ENCODE assay signal across 23 cellular contexts in the genomic region with DNA sequence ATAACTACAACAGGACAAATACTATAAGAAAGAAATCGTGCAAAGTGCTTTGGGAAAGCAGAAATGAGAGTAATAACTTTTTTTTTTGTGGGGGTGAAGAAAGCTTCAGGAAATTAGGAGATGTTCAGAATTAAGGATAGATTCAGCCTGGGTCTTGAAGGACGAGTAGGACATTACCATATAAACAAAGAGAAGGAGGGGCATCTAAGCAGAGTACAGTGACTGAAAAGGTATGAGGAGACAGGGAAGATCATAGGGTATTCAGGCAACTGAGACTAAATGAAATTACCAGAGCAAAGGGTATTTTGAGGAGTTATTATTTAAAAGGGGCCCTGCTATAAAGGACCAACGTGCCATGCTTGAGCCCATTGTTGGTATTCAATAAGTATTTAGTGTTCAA. TPM values are rescaled to one million over a fixed set of nuclear protein-coding genes. Genes with fewer than 3 reads are reported as not detected.
DNase-seq lines count a peak whose midpoint lies in the region; ATAC-seq, FAIRE-seq and TF ChIP-seq lines count a peak whose summit lies in the region.
"Had no signal": no experiment of that assay in that cellular context is flagged by ENCODE, and none has a peak within 500 bp of the region (broad histone marks: within the 10 kb centered on the region; RNA-seq: fewer than 3 reads in every experiment).

No MANE protein-coding gene starts in this region.

- peaks cover 3% of the 10 kb centered on the region; the same call in 1 of the 2 replicates for H3K9me3 Mint-ChIP-seq in WTC11
- no peaks in the 10 kb centered on the region for H3K9me3 Mint-ChIP-seq in stimulated activated memory B cell treated with anti-CD40 and anti-IgM and Interleukin-4, amounts not matched to agents 10 μg/mL and 1 μg/mL and 100 μg/mL, for 72 hours
- H3K9me3 Mint-ChIP-seq: CD4-positive, alpha-beta memory T cell; HFFc6 had no signal

- no peak overlapping the region for H3K27ac Mint-ChIP-seq in WTC11
- H3K27ac Mint-ChIP-seq in stimulated activated memory B cell treated with anti-CD40 and anti-IgM and Interleukin-4, amounts not matched to agents 10 μg/mL and 1 μg/mL and 100 μg/mL, for 72 hours = peak overlapping the region; percentile 19
- H3K27ac Mint-ChIP-seq: CD14-positive monocyte; CD4-positive, alpha-beta memory T cell; HFFc6 had no signal

- peaks cover 5% of the 10 kb centered on the region for H3K4me1 Mint-ChIP-seq in WTC11
- H3K4me1 Mint-ChIP-seq in stimulated activated memory B cell treated with anti-CD40 and anti-IgM and Interleukin-4, amounts not matched to agents 10 μg/mL and 1 μg/mL and 100 μg/mL, for 72 hours = peaks cover 64% of the 10 kb centered on the region

- WGBS in upper lobe of left lung, 2 donors = 67 to 78% methylated on average over 3 of the region's 3 CpGs

- H3K36me3 ChIP-seq in upper lobe of left lung = no peaks in the 10 kb centered on the region
- H3K36me3 ChIP-seq: BLaER1 had no signal

- peak; percentile 5 for DNase-seq in NOMO-1 treated with DMSO at 0.1 percent for 48 hours (lab: John Stamatoyannopoulos, UW; ENCODE audit: unreplicated experiment)
- DNase-seq in NOMO-1 treated with dmso at 0.1 percent for 144 hours (lab: John Stamatoyannopoulos, UW; ENCODE audit: unreplicated experiment) = no peak
- DNase-seq in GM12891 (ENCODE audit: insufficient read length, low spot score) = no peak
- no peak for DNase-seq in WTC11 (ENCODE audit: low spot score)
- no peak for DNase-seq in SK-N-DZ (ENCODE audit: low spot score)
- DNase-seq in upper lobe of left lung = no peak
- DNase-seq: AML-193; CD4-positive, alpha-beta memory T cell; DMS153; DMS79; GF-D8; GOT3; H7; HFFc6; IMR-90 had no signal

- no peaks in the 10 kb centered on the region for H3K36me3 Mint-ChIP-seq in WTC11
- no peaks in the 10 kb centered on the region for H3K36me3 Mint-ChIP-seq in stimulated activated memory B cell treated with anti-CD40 and anti-IgM and Interleukin-4, amounts not matched to agents 10 μg/mL and 1 μg/mL and 100 μg/mL, for 72 hours
- H3K36me3 Mint-ChIP-seq: CD14-positive monocyte had no signal

- TF ChIP-seq CTCF in WTC11 (IDR thresholded peaks at IDR 0.05) (no peak), upper lobe of left lung (IDR thresholded peaks at IDR 0.05) (no peak)

- no peak overlapping the region for H3K4me3 Mint-ChIP-seq in WTC11
- H3K4me3 Mint-ChIP-seq in stimulated activated memory B cell treated with anti-CD40 and anti-IgM and Interleukin-4, amounts not matched to agents 10 μg/mL and 1 μg/mL and 100 μg/mL, for 72 hours = no peak overlapping the region
- H3K4me3 Mint-ChIP-seq: CD14-positive monocyte; CD4-positive, alpha-beta memory T cell; HFFc6 had no signal

- TF ChIP-seq POLR2A in GM12891 (IDR thresholded peaks at IDR 0.05; ENCODE audit: low read depth, low read length) = no peak
- TF ChIP-seq POLR2A in upper lobe of left lung (IDR thresholded peaks at IDR 0.05) = no peak

- H3K27me3 Mint-ChIP-seq in WTC11 (ENCODE audit: low read depth) = no peaks in the 10 kb centered on the region
- H3K27me3 Mint-ChIP-seq in stimulated activated memory B cell treated with anti-CD40 and anti-IgM and Interleukin-4, amounts not matched to agents 10 μg/mL and 1 μg/mL and 100 μg/mL, for 72 hours = no peaks in the 10 kb centered on the region

- H3K27me3 ChIP-seq in upper lobe of left lung = no peaks in the 10 kb centered on the region
- H3K27me3 ChIP-seq: BLaER1 had no signal

- H3K4me3 ChIP-seq in upper lobe of left lung = no peak overlapping the region
- H3K4me3 ChIP-seq: A549, BLaER1 had no signal

- CTCF ChIA-PET in WTC11 (lab: Charles Lee) = no interaction called here

- POLR2A ChIA-PET in WTC11 (lab: Charles Lee) = no interaction called here

- no peak overlapping the region for H3K27ac ChIP-seq in upper lobe of left lung
- H3K27ac ChIP-seq: 22Rv1, A549, BLaER1 had no signal

- H3K9me3 ChIP-seq in upper lobe of left lung = no peaks in the 10 kb centered on the region
- H3K9me3 ChIP-seq: A549, BLaER1 had no signal

- ATAC-seq in WTC11 = peak; percentile 78
- no peak for ATAC-seq in stimulated activated memory B cell treated with anti-CD40 and anti-IgM and Interleukin-4, amounts not matched to agents 10 μg/mL and 1 μg/mL and 100 μg/mL, for 72 hours
- no peak for ATAC-seq in HG03565 (IDR thresholded peaks at IDR 0.05; ENCODE audit: unreplicated experiment)
- no peak for ATAC-seq in upper lobe of left lung (ENCODE audit: low FRiP score in 2 of 2)
- ATAC-seq: A549, HCT116 had no signal

- H3K4me1 ChIP-seq in upper lobe of left lung = no peaks in the 10 kb centered on the region
- H3K4me1 ChIP-seq: A549 had no signal

- FAIRE-seq in GM12891 (lab: Jason Lieb, UNC) = no peak
- FAIRE-seq: A549, HTR-8/SVneo had no signal

- no peak for TF ChIP-seq EP300 in upper lobe of left lung (IDR thresholded peaks at IDR 0.05)

TF ChIP-seq in GM12891, 5 proteins besides CTCF, POLR2A, EP300 and RAD21:
- no peak for TF ChIP-seq POLR2AphosphoS5 (IDR thresholded peaks at IDR 0.05; ENCODE audit: low read depth, low read length)
- 0 out of 2 replicates have a peak, but pooled peaks have one; percentile 0 for TF ChIP-seq SPI1 (IDR thresholded peaks at IDR 0.05; ENCODE audit: low read depth, low read length)

TF ChIP-seq in WTC11, 78 proteins besides CTCF, POLR2A, EP300 and RAD21 (continues in another document):
- TF ChIP-seq, protein P1, sequence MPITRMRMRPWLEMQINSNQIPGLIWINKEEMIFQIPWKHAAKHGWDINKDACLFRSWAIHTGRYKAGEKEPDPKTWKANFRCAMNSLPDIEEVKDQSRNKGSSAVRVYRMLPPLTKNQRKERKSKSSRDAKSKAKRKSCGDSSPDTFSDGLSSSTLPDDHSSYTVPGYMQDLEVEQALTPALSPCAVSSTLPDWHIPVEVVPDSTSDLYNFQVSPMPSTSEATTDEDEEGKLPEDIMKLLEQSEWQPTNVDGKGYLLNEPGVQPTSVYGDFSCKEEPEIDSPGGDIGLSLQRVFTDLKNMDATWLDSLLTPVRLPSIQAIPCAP (CRISPR knock-in tag; IDR thresholded peaks at IDR 0.05) = no peak
- TF ChIP-seq MAX (CRISPR knock-in tag; IDR thresholded peaks at IDR 0.05) (no peak), ZNF423 (CRISPR knock-in tag; IDR thresholded peaks at IDR 0.05) (no peak), GABPB1 (CRISPR knock-in tag; IDR thresholded peaks at IDR 0.05) (no peak), HMGXB4 (CRISPR knock-in tag; IDR thresholded peaks at IDR 0.05) (no peak)
- TF ChIP-seq, protein P2, sequence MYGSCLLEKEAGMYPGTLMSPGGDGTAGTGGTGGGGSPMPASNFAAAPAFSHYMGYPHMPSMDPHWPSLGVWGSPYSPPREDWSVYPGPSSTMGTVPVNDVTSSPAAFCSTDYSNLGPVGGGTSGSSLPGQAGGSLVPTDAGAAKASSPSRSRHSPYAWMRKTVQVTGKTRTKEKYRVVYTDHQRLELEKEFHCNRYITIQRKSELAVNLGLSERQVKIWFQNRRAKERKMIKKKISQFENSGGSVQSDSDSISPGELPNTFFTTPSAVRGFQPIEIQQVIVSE (CRISPR knock-in tag; IDR thresholded peaks at IDR 0.05; ENCODE audit: borderline replicate concordance) = no peak

RNA-seq across cellular contexts. Expression of gene STAP1, which starts 3.1 kb away (rescaled TPM):
- 35.8 TPM for polyA plus RNA-seq in GM12891 (2012; ENCODE audit: low read depth, missing spikeins)
- total RNA-seq in WTC11 (2021) = not detected in 3 replicates
- polyA plus RNA-seq in SK-N-DZ (2014; cell fraction: cytosol; rRNA removed) = not detected in 2 replicates
- not detected in 2 replicates for polyA plus RNA-seq in SK-N-DZ (2014; cell fraction: nucleus; rRNA removed)
- total RNA-seq in upper lobe of left lung = 1 to 10 TPM in 3 of 6 donors, under 1 TPM in 1, not detected in 2; 0.89 to 2.7 (median 1.7) TPM
- total RNA-seq: H7, HFFc6, IMR-90 had no signal
- polyA plus RNA-seq: A549, IMR-90 had no signal

RNA-seq across cellular contexts. Expression of gene CENPC, which starts 10.1 kb away (rescaled TPM):
- polyA plus RNA-seq in GM12891 (2012; ENCODE audit: low read depth, missing spikeins) = 10.2 TPM
- total RNA-seq in WTC11 (2021) (17.7 to 20.3 TPM (median 19.1 TPM) in 3 replicates), upper lobe of left lung (10 to 100 TPM; 13.6 to 75.4 (median 18.5) TPM)
- 11.6 and 11.8 TPM in 2 replicates for polyA plus RNA-seq in SK-N-DZ (2014; cell fraction: cytosol; rRNA removed)
- polyA plus RNA-seq in SK-N-DZ (2014; cell fraction: nucleus; rRNA removed) = 25.1 and 35.4 TPM in 2 replicates
